11 cellular contexts compared by ENCODE assay signal in the genomic region with DNA sequence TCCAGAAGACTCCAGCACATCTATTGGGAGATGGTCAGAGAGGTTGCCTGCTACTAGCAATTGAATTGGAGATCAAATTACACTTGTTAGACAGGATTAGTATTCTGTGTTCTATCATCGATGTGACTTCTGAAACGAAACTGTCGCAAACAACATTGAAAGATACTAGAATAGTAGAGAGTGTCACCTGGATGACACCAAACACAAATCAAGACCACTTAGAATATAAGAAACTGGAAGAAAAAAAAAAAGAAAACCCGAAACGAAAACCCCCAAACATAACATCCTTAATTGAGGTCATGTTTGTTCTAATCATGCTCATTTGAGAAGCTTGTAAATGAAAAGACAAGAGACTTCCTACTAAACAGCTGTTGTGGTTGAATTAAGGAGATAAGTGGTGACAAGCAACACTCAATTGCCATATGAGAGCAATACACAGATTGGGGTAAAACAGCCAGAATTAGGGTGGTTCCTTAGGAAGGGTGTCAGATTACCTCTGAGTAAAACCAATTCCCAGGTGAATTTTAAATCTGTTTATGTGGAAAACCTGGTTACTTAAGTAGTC.
DNase-seq lines count a peak whose midpoint lies in the region; ATAC-seq, FAIRE-seq and TF ChIP-seq lines count a peak whose summit lies in the region.
"Had no signal": no experiment of that assay in that cellular context is flagged by ENCODE, and none has a peak within 500 bp of the region (broad histone marks: within the 10 kb centered on the region; RNA-seq: fewer than 3 reads in every experiment).

No MANE protein-coding gene starts in this region.

- in situ Hi-C loops in G401 (cut with HindIII; ENCODE audit: low sequenced_read_pairs), result no loop called here

- no peak overlapping the region for H3K27ac ChIP-seq in CD8-positive, alpha-beta memory T cell (ENCODE audit: low read depth, low read length)
- H3K27ac ChIP-seq: coronary artery had no signal

- H3K27me3 ChIP-seq in CD8-positive, alpha-beta memory T cell (ENCODE audit: insufficient read depth, low read length, poor library complexity, severe bottlenecking), result no peaks in the 10 kb centered on the region

- no peak for TF ChIP-seq CTCF in mucosa of descending colon (IDR thresholded peaks at IDR 0.05)

- H3K9me3 Mint-ChIP-seq in CD8-positive, alpha-beta memory T cell, result peaks cover 0 to 11% (median 5%) of the 10 kb centered on the region in 5 donors

- H3K4me3 Mint-ChIP-seq in CD8-positive, alpha-beta memory T cell, result no peak overlapping the region
- H3K4me3 Mint-ChIP-seq: T-cell had no signal

- DNase-seq in GM18507 (ENCODE audit: extremely low spot score, insufficient read length, low read depth), result no peak
- peak; percentile 69 for DNase-seq in NOMO-1 treated with DMSO at 0.1 percent for 48 hours (lab: John Stamatoyannopoulos, UW; ENCODE audit: unreplicated experiment)
- DNase-seq in mucosa of descending colon, result no peak
- no peak for DNase-seq in G401 (ENCODE audit: low spot score)
- no peak for DNase-seq in A172 (ENCODE audit: low spot score)
- DNase-seq in CD8-positive, alpha-beta memory T cell, result no peak
- DNase-seq: activated T-cell treated with anti-CD3 and anti-CD28 coated beads, Interleukin-2, amount 50 U/mL, for 48 hours; T-cell had no signal

- peak; percentile 27 for ATAC-seq in HG03354 (IDR thresholded peaks at IDR 0.05; ENCODE audit: poor library complexity, severe bottlenecking, unreplicated experiment)
- peak; percentile 18 for ATAC-seq in mucosa of descending colon
- ATAC-seq: T-cell had no signal

- no peaks in the 10 kb centered on the region for H3K9me3 ChIP-seq in mucosa of descending colon
- no peaks in the 10 kb centered on the region for H3K9me3 ChIP-seq in CD8-positive, alpha-beta memory T cell (ENCODE audit: low read length)
- H3K9me3 ChIP-seq: HAP-1 had no signal

- no peak overlapping the region for H3K27ac Mint-ChIP-seq in CD8-positive, alpha-beta memory T cell
- H3K27ac Mint-ChIP-seq: T-cell had no signal

- intact Hi-C loops in mucosa of descending colon (cut with DNase I, micrococcal nuclease), result no loop called here

- H3K4me1 Mint-ChIP-seq in CD8-positive, alpha-beta memory T cell, result no peaks in the 10 kb centered on the region

- H3K36me3 Mint-ChIP-seq in CD8-positive, alpha-beta memory T cell, result no peaks in the 10 kb centered on the region
- H3K36me3 Mint-ChIP-seq: T-cell had no signal

- H3K4me3 ChIP-seq in mucosa of descending colon, result no peak overlapping the region
- no peak overlapping the region for H3K4me3 ChIP-seq in CD8-positive, alpha-beta memory T cell (ENCODE audit: low read length)
- H3K4me3 ChIP-seq: coronary artery, HAP-1 had no signal

- CTCF ChIA-PET in CD8-positive, alpha-beta memory T cell (lab: Charles Lee), result interaction anchor here (0.7 kb wide), 1 partner anchor 9 kb away, joined by 3 read pairs; no protein-coding TSS in a partner anchor

- POLR2A ChIA-PET in CD8-positive, alpha-beta memory T cell (lab: Charles Lee), result no interaction called here

- peaks cover 20% of the 10 kb centered on the region for H3K4me1 ChIP-seq in mucosa of descending colon (ENCODE audit: low read depth)
- H3K4me1 ChIP-seq in CD8-positive, alpha-beta memory T cell (ENCODE audit: insufficient read depth, low read length), result no peaks in the 10 kb centered on the region

- H3K36me3 ChIP-seq in mucosa of descending colon (ENCODE audit: low read depth), result no peaks in the 10 kb centered on the region
- no peaks in the 10 kb centered on the region for H3K36me3 ChIP-seq in CD8-positive, alpha-beta memory T cell (ENCODE audit: insufficient read depth, low read length)
- H3K36me3 ChIP-seq: HAP-1 had no signal

- H3K27me3 Mint-ChIP-seq in CD8-positive, alpha-beta memory T cell, result no peaks in the 10 kb centered on the region
- H3K27me3 Mint-ChIP-seq: T-cell had no signal

- peak; percentile 24 for FAIRE-seq in GM18507 (lab: Jason Lieb, UNC)
